8 cellular contexts compared by ENCODE assay signal in genomic region chr18:906416-907170, GRCh38. TPM values are rescaled to one million over a fixed set of nuclear protein-coding genes. Genes with fewer than 3 reads are reported as not detected.
DNase-seq lines count a peak whose midpoint lies in the region; ATAC-seq and TF ChIP-seq lines count a peak whose summit lies in the region.

No MANE protein-coding gene starts in this region.

- H3K27me3 Mint-ChIP-seq in MCF 10A (ENCODE audit: insufficient read depth, unreplicated experiment): peaks cover 35% of the 10 kb centered on the region
- H3K27me3 Mint-ChIP-seq in stimulated activated memory B cell treated with anti-CD40 and anti-IgM and Interleukin-4, amounts not matched to agents 10 μg/mL and 1 μg/mL and 100 μg/mL, for 72 hours: peaks cover 85% of the 10 kb centered on the region

- H3K27ac Mint-ChIP-seq in MCF 10A (ENCODE audit: low read depth, unreplicated experiment): no peak overlapping the region
- no peak overlapping the region for H3K27ac Mint-ChIP-seq in stimulated activated memory B cell treated with anti-CD40 and anti-IgM and Interleukin-4, amounts not matched to agents 10 μg/mL and 1 μg/mL and 100 μg/mL, for 72 hours

- no peak for TF ChIP-seq POLR2A in breast epithelium (IDR thresholded peaks at IDR 0.05)

- DNase-seq in breast epithelium (ENCODE audit: low spot score in 2 of 2): no peak
- DNase-seq in MCF 10A (ENCODE audit: unreplicated experiment): no peak
- DNase-seq in SK-MEL-5 (ENCODE audit: low read depth, low spot score): peak; percentile 5
- no peak for DNase-seq in tibial artery
- no peak for DNase-seq in SJCRH30

- H3K27me3 ChIP-seq in breast epithelium (peaks cover 16 to 95% of the 10 kb centered on the region in 2 donors), tibial artery (peaks cover 8 to 94% of the 10 kb centered on the region in 2 donors), SJCRH30 (no peaks in the 10 kb centered on the region)

- BruUV-seq in MCF 10A (replicated peaks; lab: Mats Ljungman, UMichigan): no TSS peak

- H3K36me3 Mint-ChIP-seq in MCF 10A (ENCODE audit: insufficient read depth, unreplicated experiment): no peaks in the 10 kb centered on the region
- H3K36me3 Mint-ChIP-seq in stimulated activated memory B cell treated with anti-CD40 and anti-IgM and Interleukin-4, amounts not matched to agents 10 μg/mL and 1 μg/mL and 100 μg/mL, for 72 hours: no peaks in the 10 kb centered on the region

- H3K4me1 Mint-ChIP-seq in MCF 10A (ENCODE audit: insufficient read depth, unreplicated experiment): no peaks in the 10 kb centered on the region
- H3K4me1 Mint-ChIP-seq in stimulated activated memory B cell treated with anti-CD40 and anti-IgM and Interleukin-4, amounts not matched to agents 10 μg/mL and 1 μg/mL and 100 μg/mL, for 72 hours: no peaks in the 10 kb centered on the region

- intact Hi-C loops in breast epithelium (cut with DNase I; ENCODE audit: low total_unique reads) (no loop called here), MCF 10A (cut with micrococcal nuclease) (no loop called here), tibial artery (cut with DNase I; ENCODE audit: low total_unique reads) (no loop called here)

- CTCF ChIA-PET in MCF 10A (lab: Yijun Ruan, JAX): interaction anchor here (0.6 to 0.7 kb wide), 2 partner anchors 19 to 620 kb away, joined by 4 read pairs; no protein-coding TSS in a partner anchor

- H3K9me3 ChIP-seq in breast epithelium (no peaks in the 10 kb centered on the region), iPS-18c (ENCODE audit: control insufficient read depth, insufficient read depth, low read length) (peaks cover 5% of the 10 kb centered on the region), tibial artery (no peaks in the 10 kb centered on the region), SJCRH30 (replicated peaks) (no peaks in the 10 kb centered on the region)

- H3K4me3 ChIP-seq in breast epithelium (peak overlapping the region; percentile 39 to 61 (median 42)), iPS-18c (ENCODE audit: insufficient read depth, low read depth, low read length) (peak overlapping the region; percentile 61), tibial artery (peak overlapping the region; percentile 40 to 56), SJCRH30 (no peak overlapping the region)

- H3K4me1 ChIP-seq in breast epithelium: peaks cover 7 to 23% of the 10 kb centered on the region in 2 donors
- peaks cover 0 to 52% (median 44%) of the 10 kb centered on the region in 4 donors for H3K4me1 ChIP-seq in tibial artery
- H3K4me1 ChIP-seq in SJCRH30: no peaks in the 10 kb centered on the region

- no peak overlapping the region for H3K27ac ChIP-seq in breast epithelium
- no peak overlapping the region for H3K27ac ChIP-seq in tibial artery
- H3K27ac ChIP-seq in SJCRH30: no peak overlapping the region

- POLR2A ChIA-PET in MCF 10A (lab: Yijun Ruan, JAX): no interaction called here

- H3K36me3 ChIP-seq in breast epithelium: no peaks in the 10 kb centered on the region
- H3K36me3 ChIP-seq in tibial artery: no peaks in the 10 kb centered on the region
- no peaks in the 10 kb centered on the region for H3K36me3 ChIP-seq in SJCRH30

- no peak for ATAC-seq in HG03135 (IDR thresholded peaks at IDR 0.05; ENCODE audit: unreplicated experiment)
- no peak for ATAC-seq in stimulated activated memory B cell treated with anti-CD40 and anti-IgM and Interleukin-4, amounts not matched to agents 10 μg/mL and 1 μg/mL and 100 μg/mL, for 72 hours

- no peak for TF ChIP-seq CTCF in breast epithelium (IDR thresholded peaks at IDR 0.05)
- no peak for TF ChIP-seq CTCF in MCF 10A (IDR thresholded peaks at IDR 0.05; ENCODE audit: unreplicated experiment)
- no peak for TF ChIP-seq CTCF in tibial artery (IDR thresholded peaks at IDR 0.05)

- in situ Hi-C loops in SK-MEL-5 (cut with HindIII; ENCODE audit: low pct_unique_long_range_greater_than_20kb, low sequenced_read_pairs): no loop called here

- no peaks in the 10 kb centered on the region for H3K9me3 Mint-ChIP-seq in MCF 10A (ENCODE audit: unreplicated experiment)
- peaks cover 2% of the 10 kb centered on the region for H3K9me3 Mint-ChIP-seq in stimulated activated memory B cell treated with anti-CD40 and anti-IgM and Interleukin-4, amounts not matched to agents 10 μg/mL and 1 μg/mL and 100 μg/mL, for 72 hours

- H3K4me3 Mint-ChIP-seq in MCF 10A (ENCODE audit: unreplicated experiment): no peak overlapping the region
- no peak overlapping the region for H3K4me3 Mint-ChIP-seq in stimulated activated memory B cell treated with anti-CD40 and anti-IgM and Interleukin-4, amounts not matched to agents 10 μg/mL and 1 μg/mL and 100 μg/mL, for 72 hours

RNA-seq across cellular contexts. Expression of gene ADCYAP1, which starts 1.9 kb away (rescaled TPM):
- total RNA-seq in breast epithelium (1 to 10 TPM in 1 of 3 donors, under 1 TPM in 1, not detected in 1; 0.33 to 1.2 TPM), MCF 10A (2022) (not detected in 2 replicates)
- total RNA-seq in SK-MEL-5 (2014; rRNA removed; shearing (Covaris generic)): not detected in 2 replicates
- not detected in 2 replicates for polyA plus RNA-seq in SK-MEL-5 (2015; cell fraction: cytosol; rRNA removed)
- 0.11 and 0.15 TPM in 2 replicates for polyA plus RNA-seq in SK-MEL-5 (2015; cell fraction: nucleus; rRNA removed)
- total RNA-seq in SJCRH30 (2014; rRNA removed; shearing (Covaris generic)): 0.03 and 0.16 TPM in 2 replicates
